In genomic region chr19:55768818-55769217, GRCh38 we compare ENCODE assay signal across 19 cellular contexts. TPM values are rescaled to one million over a fixed set of nuclear protein-coding genes. Genes with fewer than 3 reads are reported as not detected.
"Had no signal": no experiment of that assay in that cellular context is flagged by ENCODE, and none has a peak within 500 bp of the region (broad histone marks: within the 10 kb centered on the region; RNA-seq: fewer than 3 reads in every experiment).

Gene RFPL4AL1, plus strand, starts transcription at chr19:55769118. Its CDS starts 2,687 bp downstream, at chr19:55771805.

RNA-seq across cellular contexts. Expression of gene RFPL4AL1, which starts in this region (rescaled TPM):
- total RNA-seq: activated naive CD4-positive, alpha-beta T cell treated with anti-CD3 and anti-CD28 coated beads for 36 hours; activated naive CD4-positive, alpha-beta T cell treated with anti-CD3 and anti-CD28 coated beads, Interleukin-2, amount 50 U/mL, for 72 hours; activated naive CD8-positive, alpha-beta T cell treated with anti-CD3 and anti-CD28 coated beads for 36 hours; activated naive CD8-positive, alpha-beta T cell treated with anti-CD3 and anti-CD28 coated beads, Interleukin-2, amount 10 ng/mL, durations not matched to agents 7 days and 5 days; activated T-cell treated with anti-CD3 and anti-CD28 coated beads, Interleukin-2, amount 50 U/mL, for 4 hours; activated T-cell treated with anti-CD3 and anti-CD28 coated beads, Interleukin-2, amount 50 U/mL, for 72 hours; activated T-helper 1 cell treated with anti-CD3 and anti-CD28 coated beads, Interleukin-12 subunit alpha, Interleukin-12 subunit beta, Interleukin-2, Interleukin-4 antibody, amounts not matched to agents 30 ng/mL and 10 ng/mL and 1 ng/mL, durations not matched to agents 14 hours and 24 hours and 36 hours; activated T-helper 17 cell treated with anti-CD3 and anti-CD28 coated beads, Interleukin-2, amount 50 U/mL, for 72 hours; activated T-helper 2 cell treated with anti-CD3 and anti-CD28 coated beads, Interferon-gamma antibody, Interleukin-2, Interleukin-4, amounts not matched to agents 10 μg/mL and 5 μg/mL and 100 μg/mL, durations not matched to agents 14 hours and 24 hours and 36 hours; adrenal gland; aorta; ascending aorta; astrocyte; breast epithelium; bronchial epithelial cell; cardiac muscle cell; cerebellum; chondrocyte had no signal
- polyA plus RNA-seq: adipose tissue, adrenal gland, aorta, cardiac muscle cell had no signal
